11 cellular contexts compared by ENCODE assay signal in genomic region chr11:86577663-86578636, GRCh38.
A peak's percentile ranks its signal among the peaks of the same experiment; 100 is the strongest.
DNase-seq lines count a peak whose midpoint lies in the region; ATAC-seq and TF ChIP-seq lines count a peak whose summit lies in the region.
"Had no signal": no experiment of that assay in that cellular context is flagged by ENCODE, and none has a peak within 500 bp of the region (broad histone marks: within the 10 kb centered on the region; RNA-seq: fewer than 3 reads in every experiment).

No MANE protein-coding gene starts in this region.

- peaks cover 32% of the 10 kb centered on the region for H3K27me3 Mint-ChIP-seq in stimulated activated memory B cell treated with anti-CD40 and anti-IgM and Interleukin-4, amounts not matched to agents 10 μg/mL and 1 μg/mL and 100 μg/mL, for 72 hours

- POLR2A ChIA-PET in HEK293 (lab: Yijun Ruan, JAX): interaction anchor here (0.8 to 1.2 kb wide), 3 partner anchors 10 to 223 kb away, joined by 3 to 4 read pairs (median 3); no protein-coding TSS in a partner anchor

- H3K27ac Mint-ChIP-seq in stimulated activated memory B cell treated with anti-CD40 and anti-IgM and Interleukin-4, amounts not matched to agents 10 μg/mL and 1 μg/mL and 100 μg/mL, for 72 hours: no peak overlapping the region
- H3K27ac Mint-ChIP-seq: T-helper 1 cell treated with Interleukin-12 subunit alpha and Interleukin-12 subunit beta and Interleukin-4 antibody, amounts not matched to agents 30 μg/mL and 1 μg/mL, for 36 hours had no signal

- intact Hi-C loops in spleen (cut with DNase I; ENCODE audit: low total_unique reads): no loop called here

- no peak for TF ChIP-seq POLR2A in spleen (IDR thresholded peaks at IDR 0.05)

- H3K9me3 Mint-ChIP-seq in stimulated activated memory B cell treated with anti-CD40 and anti-IgM and Interleukin-4, amounts not matched to agents 10 μg/mL and 1 μg/mL and 100 μg/mL, for 72 hours: no peaks in the 10 kb centered on the region
- H3K9me3 Mint-ChIP-seq: T-helper 1 cell treated with Interleukin-12 subunit alpha and Interleukin-12 subunit beta and Interleukin-4 antibody, amounts not matched to agents 30 μg/mL and 1 μg/mL, for 36 hours had no signal

- TF ChIP-seq CTCF in HEK293 (tag by site-specific recombination; IDR thresholded peaks at IDR 0.05) (no peak), spleen (IDR thresholded peaks at IDR 0.05 in 8 of 11, conservative IDR thresholded peaks at IDR 0.05 in 3 of 11) (no peak), BE2C (IDR thresholded peaks at IDR 0.05; ENCODE audit: low read depth, low read length) (no peak)

- H3K4me3 ChIP-seq in HEK293 (ENCODE audit: low read depth, low read length) (no peak overlapping the region), spleen (no peak overlapping the region), BE2C (ENCODE audit: low read depth, low read length) (no peak overlapping the region)

- H3K4me3 Mint-ChIP-seq in stimulated activated memory B cell treated with anti-CD40 and anti-IgM and Interleukin-4, amounts not matched to agents 10 μg/mL and 1 μg/mL and 100 μg/mL, for 72 hours: no peak overlapping the region
- H3K4me3 Mint-ChIP-seq: neural crest cell; T-helper 1 cell treated with Interleukin-12 subunit alpha and Interleukin-12 subunit beta and Interleukin-4 antibody, amounts not matched to agents 30 μg/mL and 1 μg/mL, for 36 hours had no signal

- no peaks in the 10 kb centered on the region for H3K9me3 ChIP-seq in HEK293 (ENCODE audit: control insufficient read depth, insufficient read depth, low read depth, low read length)
- no peaks in the 10 kb centered on the region for H3K9me3 ChIP-seq in spleen
- no peaks in the 10 kb centered on the region for H3K9me3 ChIP-seq in BE2C

- H3K27me3 ChIP-seq in spleen (replicated peaks in 1 of 7) (no peaks in the 10 kb centered on the region), BE2C (peaks cover 3% of the 10 kb centered on the region; the same call in 1 of the 2 replicates)

- H3K36me3 ChIP-seq in HEK293 (ENCODE audit: control insufficient read depth in 2 of 2, insufficient read depth in 1 of 2, low read length in 2 of 2) (no peaks in the 10 kb centered on the region), spleen (no peaks in the 10 kb centered on the region), BE2C (no peaks in the 10 kb centered on the region)

- DNase-seq in astrocyte of the hippocampus (ENCODE audit: low read depth, low spot score) (peak; percentile 84), hepatic stellate cell (ENCODE audit: low spot score) (peak; percentile 64), spleen (peak; percentile 81), BE2C (no peak), SKM-1 (lab: John Stamatoyannopoulos, UW; ENCODE audit: unreplicated experiment) (no peak)
- DNase-seq in activated CD4-positive, CD25-positive, alpha-beta regulatory T cell (lab: John Stamatoyannopoulos, UW): no peak
- DNase-seq: amniotic stem cell had no signal

- 37 to 76% (median 64%) methylated on average over 10 of the region's 10 CpGs for WGBS in spleen, 5 donors

- H3K4me1 Mint-ChIP-seq in stimulated activated memory B cell treated with anti-CD40 and anti-IgM and Interleukin-4, amounts not matched to agents 10 μg/mL and 1 μg/mL and 100 μg/mL, for 72 hours: no peaks in the 10 kb centered on the region

- peaks cover 13% of the 10 kb centered on the region for H3K4me1 ChIP-seq in HEK293 (ENCODE audit: control insufficient read depth, insufficient read depth, low read length)
- H3K4me1 ChIP-seq in spleen: peaks cover 4 to 59% (median 13%) of the 10 kb centered on the region in 6 donors
- no peaks in the 10 kb centered on the region for H3K4me1 ChIP-seq in BE2C

- H3K27ac ChIP-seq in HEK293 (ENCODE audit: extremely low read depth, low read depth, low read length) (peak overlapping the region; percentile 54), spleen (peak overlapping the region in 7 of 8 donors; percentile 52 to 84 (median 66))

- no peak for ATAC-seq in stimulated activated memory B cell treated with anti-CD40 and anti-IgM and Interleukin-4, amounts not matched to agents 10 μg/mL and 1 μg/mL and 100 μg/mL, for 72 hours

- H3K36me3 Mint-ChIP-seq in stimulated activated memory B cell treated with anti-CD40 and anti-IgM and Interleukin-4, amounts not matched to agents 10 μg/mL and 1 μg/mL and 100 μg/mL, for 72 hours: no peaks in the 10 kb centered on the region

- CTCF ChIA-PET in HEK293 (lab: Yijun Ruan, JAX): interaction anchor here (0.6 to 4.2 kb wide), 8 partner anchors 30 to 156 kb away, joined by 3 to 24 read pairs (median 4); no protein-coding TSS in a partner anchor

TF ChIP-seq in HEK293, 187 proteins besides CTCF, POLR2A, EP300 and RAD21 (continues in another document):
- TF ChIP-seq ZNF580 (tag by site-specific recombination; IDR thresholded peaks at IDR 0.05) (0 out of 2 replicates have a peak, but pooled peaks have one; percentile 31), ZNF791 (tag by site-specific recombination; IDR thresholded peaks at IDR 0.05) (no peak), ZFP69B (tag by site-specific recombination; IDR thresholded peaks at IDR 0.05) (no peak), KLF17 (tag by site-specific recombination; IDR thresholded peaks at IDR 0.05) (no peak), FEZF1 (tag by site-specific recombination; IDR thresholded peaks at IDR 0.05) (peak; percentile 86), ZNF677 (tag by site-specific recombination; IDR thresholded peaks at IDR 0.05) (no peak), GLIS1 (tag by site-specific recombination; IDR thresholded peaks at IDR 0.05) (no peak), HOXD13 (CRISPR knock-in tag; IDR thresholded peaks at IDR 0.05; ENCODE audit: borderline replicate concordance) (0 out of 2 replicates have a peak, but pooled peaks have one; percentile 23), ZNF670 (tag by site-specific recombination; IDR thresholded peaks at IDR 0.05; ENCODE audit: low read depth) (no peak), ZNF623 (tag by site-specific recombination; IDR thresholded peaks at IDR 0.05) (no peak), SP3 (tag by site-specific recombination; IDR thresholded peaks at IDR 0.05) (no peak), ZNF777 (tag by site-specific recombination; IDR thresholded peaks at IDR 0.05; ENCODE audit: borderline replicate concordance) (no peak), ZNF843 (tag by site-specific recombination; IDR thresholded peaks at IDR 0.05) (peak; percentile 94), OSR2 (tag by site-specific recombination; IDR thresholded peaks at IDR 0.05) (peak; percentile 78), SP7 (tag by site-specific recombination; IDR thresholded peaks at IDR 0.05) (peak; percentile 72; the same call in 1 of the 2 replicates), ZNF121 (tag by site-specific recombination; IDR thresholded peaks at IDR 0.05) (no peak), ZNF837 (tag by site-specific recombination; IDR thresholded peaks at IDR 0.05) (no peak), ZNF544 (tag by site-specific recombination; IDR thresholded peaks at IDR 0.05) (no peak)
- TF ChIP-seq, protein P1, sequence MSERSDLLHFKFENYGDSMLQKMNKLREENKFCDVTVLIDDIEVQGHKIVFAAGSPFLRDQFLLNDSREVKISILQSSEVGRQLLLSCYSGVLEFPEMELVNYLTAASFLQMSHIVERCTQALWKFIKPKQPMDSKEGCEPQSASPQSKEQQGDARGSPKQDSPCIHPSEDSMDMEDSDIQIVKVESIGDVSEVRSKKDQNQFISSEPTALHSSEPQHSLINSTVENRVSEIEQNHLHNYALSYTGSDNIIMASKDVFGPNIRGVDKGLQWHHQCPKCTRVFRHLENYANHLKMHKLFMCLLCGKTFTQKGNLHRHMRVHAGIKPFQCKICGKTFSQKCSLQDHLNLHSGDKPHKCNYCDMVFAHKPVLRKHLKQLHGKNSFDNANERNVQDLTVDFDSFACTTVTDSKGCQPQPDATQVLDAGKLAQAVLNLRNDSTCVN (tag by site-specific recombination; optimal IDR thresholded peaks at IDR 0.05): no peak
- TF ChIP-seq, protein P2, sequence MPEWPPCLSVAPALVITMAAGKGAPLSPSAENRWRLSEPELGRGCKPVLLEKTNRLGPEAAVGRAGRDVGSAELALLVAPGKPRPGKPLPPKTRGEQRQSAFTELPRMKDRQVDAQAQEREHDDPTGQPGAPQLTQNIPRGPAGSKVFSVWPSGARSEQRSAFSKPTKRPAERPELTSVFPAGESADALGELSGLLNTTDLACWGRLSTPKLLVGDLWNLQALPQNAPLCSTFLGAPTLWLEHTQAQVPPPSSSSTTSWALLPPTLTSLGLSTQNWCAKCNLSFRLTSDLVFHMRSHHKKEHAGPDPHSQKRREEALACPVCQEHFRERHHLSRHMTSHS (tag by site-specific recombination; IDR thresholded peaks at IDR 0.05): peak; percentile 51; the same call in 1 of the 2 replicates
- TF ChIP-seq, protein P3, sequence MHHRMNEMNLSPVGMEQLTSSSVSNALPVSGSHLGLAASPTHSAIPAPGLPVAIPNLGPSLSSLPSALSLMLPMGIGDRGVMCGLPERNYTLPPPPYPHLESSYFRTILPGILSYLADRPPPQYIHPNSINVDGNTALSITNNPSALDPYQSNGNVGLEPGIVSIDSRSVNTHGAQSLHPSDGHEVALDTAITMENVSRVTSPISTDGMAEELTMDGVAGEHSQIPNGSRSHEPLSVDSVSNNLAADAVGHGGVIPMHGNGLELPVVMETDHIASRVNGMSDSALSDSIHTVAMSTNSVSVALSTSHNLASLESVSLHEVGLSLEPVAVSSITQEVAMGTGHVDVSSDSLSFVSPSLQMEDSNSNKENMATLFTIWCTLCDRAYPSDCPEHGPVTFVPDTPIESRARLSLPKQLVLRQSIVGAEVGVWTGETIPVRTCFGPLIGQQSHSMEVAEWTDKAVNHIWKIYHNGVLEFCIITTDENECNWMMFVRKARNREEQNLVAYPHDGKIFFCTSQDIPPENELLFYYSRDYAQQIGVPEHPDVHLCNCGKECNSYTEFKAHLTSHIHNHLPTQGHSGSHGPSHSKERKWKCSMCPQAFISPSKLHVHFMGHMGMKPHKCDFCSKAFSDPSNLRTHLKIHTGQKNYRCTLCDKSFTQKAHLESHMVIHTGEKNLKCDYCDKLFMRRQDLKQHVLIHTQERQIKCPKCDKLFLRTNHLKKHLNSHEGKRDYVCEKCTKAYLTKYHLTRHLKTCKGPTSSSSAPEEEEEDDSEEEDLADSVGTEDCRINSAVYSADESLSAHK (tag by site-specific recombination; IDR thresholded peaks at IDR 0.05): peak; percentile 75

Comparison
In these comparisons a context has a peak if more than half of its experiments do, and no peak if none do; other contexts are left out.
1. DNase-seq: peak in astrocyte of the hippocampus (single experiment), hepatic stellate cell (single experiment) and spleen (single experiment); none in BE2C (single experiment), activated CD4-positive, CD25-positive, alpha-beta regulatory T cell (0 of 4) and SKM-1 (single experiment).